In genomic region chrX:153812220-153812619, GRCh38 we compare ENCODE assay signal across 27 cellular contexts. TPM values are rescaled to one million over a fixed set of nuclear protein-coding genes. Genes with fewer than 3 reads are reported as not detected.
"Had no signal": no experiment of that assay in that cellular context is flagged by ENCODE, and none has a peak within 500 bp of the region (broad histone marks: within the 10 kb centered on the region; RNA-seq: fewer than 3 reads in every experiment).

No MANE protein-coding gene starts in this region.

- H3K27ac Mint-ChIP-seq: activated B cell treated with CpG ODN at 0.5 μM for 24 hours; activated CD4-positive, alpha-beta memory T cell treated with anti-CD3 and anti-CD28 coated beads for 36 hours; activated naive CD8-positive, alpha-beta T cell treated with anti-CD3 and anti-CD28 coated beads for 36 hours; dendritic cell treated with granulocyte-macrophage colony-stimulating factor and Interleukin-4, amounts not matched to agents 40 ng/mL and 50 ng/mL, for 4 days; natural killer cell; type B pancreatic cell had no signal

- H3K4me3 Mint-ChIP-seq: activated B cell treated with CpG ODN at 0.5 μM for 24 hours; activated CD4-positive, alpha-beta memory T cell treated with anti-CD3 and anti-CD28 coated beads for 36 hours; activated naive CD8-positive, alpha-beta T cell treated with anti-CD3 and anti-CD28 coated beads for 36 hours; dendritic cell treated with granulocyte-macrophage colony-stimulating factor and Interleukin-4, amounts not matched to agents 40 ng/mL and 50 ng/mL, for 4 days; immature natural killer cell; natural killer cell; type B pancreatic cell had no signal

- H3K4me1 ChIP-seq: prostate gland, right atrium auricular region, vagina had no signal

- ATAC-seq: left ventricle myocardium superior, natural killer cell had no signal

- DNase-seq: activated B cell treated with CpG ODN at 0.5 μM for 24 hours; activated CD4-positive, alpha-beta memory T cell treated with anti-CD3 and anti-CD28 coated beads for 36 hours; activated CD4-positive, alpha-beta T cell treated with anti-CD3 and anti-CD28 coated beads for 4 hours; activated naive CD4-positive, alpha-beta T cell treated with Interleukin-2 at 50 U/mL for 16 hours; activated naive CD8-positive, alpha-beta T cell treated with anti-CD3 and anti-CD28 coated beads for 36 hours; activated T-cell treated with anti-CD3 and anti-CD28 coated beads, Interleukin-2, amount 50 U/mL, for 48 hours; effector CD8-positive, alpha-beta T cell; erythroblast; foreskin fibroblast; immature natural killer cell; left ventricle myocardium superior; mammary epithelial cell; midbrain; natural killer cell; ovary; spleen; stimulated activated CD4-positive, alpha-beta T cell treated with anti-CD3 and anti-CD28 coated beads, Interleukin-4, amount 100 ng/mL, for 1 hour; stimulated activated naive CD4-positive, alpha-beta T cell; T1000 had no signal

- H3K27ac ChIP-seq: neutrophil, ovary, prostate gland, right atrium auricular region, spleen, thoracic aorta, vagina had no signal

- H3K27me3 ChIP-seq: ovary, right atrium auricular region, vagina had no signal

- H3K9me3 ChIP-seq: neutrophil, ovary, prostate gland, right atrium auricular region, spleen, thoracic aorta, vagina had no signal

- H3K4me3 ChIP-seq: ovary, prostate gland, right atrium auricular region, spleen, thoracic aorta, vagina had no signal

- H3K36me3 Mint-ChIP-seq: activated CD4-positive, alpha-beta memory T cell treated with anti-CD3 and anti-CD28 coated beads for 36 hours; activated naive CD8-positive, alpha-beta T cell treated with anti-CD3 and anti-CD28 coated beads for 36 hours; immature natural killer cell; natural killer cell; type B pancreatic cell had no signal

- H3K36me3 ChIP-seq: neutrophil, ovary, prostate gland, right atrium auricular region, spleen, thoracic aorta, vagina had no signal

- H3K27me3 Mint-ChIP-seq: activated CD4-positive, alpha-beta memory T cell treated with anti-CD3 and anti-CD28 coated beads for 36 hours had no signal

- H3K9me3 Mint-ChIP-seq: activated B cell treated with CpG ODN at 0.5 μM for 24 hours; activated CD4-positive, alpha-beta memory T cell treated with anti-CD3 and anti-CD28 coated beads for 36 hours; activated naive CD8-positive, alpha-beta T cell treated with anti-CD3 and anti-CD28 coated beads for 36 hours; dendritic cell treated with granulocyte-macrophage colony-stimulating factor and Interleukin-4, amounts not matched to agents 40 ng/mL and 50 ng/mL, for 4 days; immature natural killer cell; natural killer cell had no signal

RNA-seq across cellular contexts. Expression of gene SRPK3, which starts 31.4 kb away (rescaled TPM):
- total RNA-seq: activated B cell treated with CpG ODN at 0.5 μM for 24 hours; activated CD4-positive, alpha-beta memory T cell treated with anti-CD3 and anti-CD28 coated beads for 36 hours; activated naive CD8-positive, alpha-beta T cell treated with anti-CD3 and anti-CD28 coated beads for 36 hours; glomerular endothelial cell; natural killer cell; spleen had no signal
- polyA plus RNA-seq: immature natural killer cell had no signal

RNA-seq across cellular contexts. Expression of gene PLXNB3, which starts 48.2 kb away (rescaled TPM):
- total RNA-seq: activated B cell treated with CpG ODN at 0.5 μM for 24 hours had no signal
- polyA plus RNA-seq: immature natural killer cell had no signal
